In genomic region chr13:20708216-20708615, GRCh38 we compare ENCODE assay signal across 1 cellular context.
TF ChIP-seq lines count a peak whose summit lies in the region.

No MANE protein-coding gene starts in this region.

TF ChIP-seq in IMR-90, 13 proteins besides CTCF, POLR2A, EP300 and RAD21 (continued from another document):
- TF ChIP-seq, protein P1, sequence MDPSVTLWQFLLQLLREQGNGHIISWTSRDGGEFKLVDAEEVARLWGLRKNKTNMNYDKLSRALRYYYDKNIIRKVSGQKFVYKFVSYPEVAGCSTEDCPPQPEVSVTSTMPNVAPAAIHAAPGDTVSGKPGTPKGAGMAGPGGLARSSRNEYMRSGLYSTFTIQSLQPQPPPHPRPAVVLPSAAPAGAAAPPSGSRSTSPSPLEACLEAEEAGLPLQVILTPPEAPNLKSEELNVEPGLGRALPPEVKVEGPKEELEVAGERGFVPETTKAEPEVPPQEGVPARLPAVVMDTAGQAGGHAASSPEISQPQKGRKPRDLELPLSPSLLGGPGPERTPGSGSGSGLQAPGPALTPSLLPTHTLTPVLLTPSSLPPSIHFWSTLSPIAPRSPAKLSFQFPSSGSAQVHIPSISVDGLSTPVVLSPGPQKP (IDR thresholded peaks at IDR 0.05; ENCODE audit: borderline replicate concordance, low read depth, low read length) = no peak
- TF ChIP-seq MXI1 (IDR thresholded peaks at IDR 0.05; ENCODE audit: borderline replicate concordance, low read depth, low read length) (no peak), MAFK (IDR thresholded peaks at IDR 0.05; ENCODE audit: low read depth, low read length) (no peak), CHD1 (IDR thresholded peaks at IDR 0.05; ENCODE audit: low read depth, low read length) (no peak), NFE2L2 (IDR thresholded peaks at IDR 0.05; ENCODE audit: low read depth, low read length) (no peak)
TF ChIP-seq in IMR-90: peak in this region for 0.
